12 cellular contexts compared by ENCODE assay signal in the genomic region with DNA sequence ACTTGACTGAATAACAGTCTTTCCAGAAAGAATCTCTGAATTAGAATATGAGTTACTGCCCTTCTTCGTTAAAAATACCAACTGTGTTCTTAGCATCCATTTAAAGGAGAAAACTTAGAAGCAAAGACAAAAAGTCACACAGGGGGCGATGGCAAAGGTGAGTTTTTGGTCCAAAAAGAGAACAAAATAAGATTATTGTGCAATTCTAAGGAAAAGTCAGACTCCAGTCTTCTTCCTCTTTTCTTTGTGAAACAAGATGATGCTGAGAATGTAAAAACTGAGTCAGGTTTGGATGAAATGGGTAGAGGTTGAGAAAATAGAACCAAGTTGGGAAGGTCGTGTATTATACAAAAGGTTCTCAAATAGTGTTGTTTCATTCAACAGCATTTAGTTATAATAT. TPM values are rescaled to one million over a fixed set of nuclear protein-coding genes. Genes with fewer than 3 reads are reported as not detected.
A peak's percentile ranks its signal among the peaks of the same experiment; 100 is the strongest.
DNase-seq lines count a peak whose midpoint lies in the region; ATAC-seq and TF ChIP-seq lines count a peak whose summit lies in the region.
"Had no signal": no experiment of that assay in that cellular context is flagged by ENCODE, and none has a peak within 500 bp of the region (broad histone marks: within the 10 kb centered on the region; RNA-seq: fewer than 3 reads in every experiment).

No MANE protein-coding gene starts in this region.

- H3K9ac ChIP-seq in mesendoderm (ENCODE audit: low read length): no peak overlapping the region

- POLR2A ChIA-PET in Panc1 (lab: Charles Lee): interaction anchor here (0.6 kb wide), 1 partner anchor 14 kb away, joined by 3 read pairs; no protein-coding TSS in a partner anchor

- peak overlapping the region; percentile 97 for H3K4me3 Mint-ChIP-seq in stimulated activated naive CD8-positive, alpha-beta T cell treated with anti-CD3 and anti-CD28 coated beads, Interleukin-15, Interleukin-2, amounts not matched to agents 100 ng/mL and 50 ng/mL, for 24 hours

- H4K5ac ChIP-seq in mesendoderm (ENCODE audit: low read length): no peak overlapping the region

- no peak overlapping the region for H4K8ac ChIP-seq in mesendoderm (ENCODE audit: low read depth, low read length)

- peaks cover 5% of the 10 kb centered on the region for H3K79me2 ChIP-seq in mesendoderm (ENCODE audit: control insufficient read depth, insufficient read depth, low read length)

- H3K27ac Mint-ChIP-seq in stimulated activated naive CD8-positive, alpha-beta T cell treated with anti-CD3 and anti-CD28 coated beads, Interleukin-15, Interleukin-2, amounts not matched to agents 100 ng/mL and 50 ng/mL, for 24 hours: no peak overlapping the region

- H3K4me2 ChIP-seq in mesendoderm (ENCODE audit: low read length): no peak overlapping the region

- H3K18ac ChIP-seq in mesendoderm (ENCODE audit: low read length): no peak overlapping the region

- no peak overlapping the region for H3K23ac ChIP-seq in mesendoderm (ENCODE audit: low read length)

- in situ Hi-C loops in Panc1 (cut with HindIII; ENCODE audit: low pct_unique_long_range_greater_than_20kb, low sequenced_read_pairs): no loop called here

- H3K36me3 ChIP-seq in Panc1 (ENCODE audit: control insufficient read depth, insufficient read depth, low read length) (peaks cover 6% of the 10 kb centered on the region), mesendoderm (ENCODE audit: control insufficient read depth, insufficient read depth, low read length) (no peaks in the 10 kb centered on the region)

- H3K27me3 ChIP-seq in Panc1 (ENCODE audit: control insufficient read depth, insufficient read depth, low read length) (no peaks in the 10 kb centered on the region), mesendoderm (ENCODE audit: insufficient read depth, low read length, poor library complexity) (no peaks in the 10 kb centered on the region)

- TF ChIP-seq CTCF in Panc1 (IDR thresholded peaks at IDR 0.05) (no peak), fibroblast of pulmonary artery (IDR thresholded peaks at IDR 0.05; ENCODE audit: low read length, missing control alignments) (no peak)

- WGBS in mesendoderm (ENCODE audit: extremely low coverage, insufficient coverage, low lambda C conversion rate): no CpG with 5 or more reads among the region's 3 CpGs

- H3K79me1 ChIP-seq in mesendoderm (ENCODE audit: low read length): peaks cover 5% of the 10 kb centered on the region

- H3K4me3 ChIP-seq in Panc1 (ENCODE audit: low read depth in 2 of 2, low read length in 2 of 2) (peak overlapping the region; percentile 68 to 79; a peak in 3 of 4 replicates), fibroblast of pulmonary artery (replicated peaks; ENCODE audit: low read depth, low read length) (peak overlapping the region; percentile 89), mesendoderm (ENCODE audit: low read length) (no peak overlapping the region)

- H2BK120ac ChIP-seq in mesendoderm (ENCODE audit: low read depth, low read length): no peak overlapping the region

- no peak for ATAC-seq in stimulated activated naive CD8-positive, alpha-beta T cell treated with anti-CD3 and anti-CD28 coated beads, Interleukin-15, Interleukin-2, amounts not matched to agents 100 U/mL and 50 U/mL, for 24 hours
- ATAC-seq in Panc1: no peak
- no peak for ATAC-seq in HG03108 (IDR thresholded peaks at IDR 0.05; ENCODE audit: unreplicated experiment)
- no peak for ATAC-seq in GM21737 (IDR thresholded peaks at IDR 0.05; ENCODE audit: unreplicated experiment)

- H3K36me3 Mint-ChIP-seq in stimulated activated naive CD8-positive, alpha-beta T cell treated with anti-CD3 and anti-CD28 coated beads, Interleukin-15, Interleukin-2, amounts not matched to agents 100 ng/mL and 50 ng/mL, for 24 hours (ENCODE audit: low read depth): peaks cover 21% of the 10 kb centered on the region

- H3K56ac ChIP-seq in mesendoderm (ENCODE audit: low read length): no peak overlapping the region

- H3K4me1 ChIP-seq in Panc1 (ENCODE audit: control insufficient read depth, insufficient read depth, low read length) (peaks cover 11% of the 10 kb centered on the region), mesendoderm (ENCODE audit: control insufficient read depth, low read depth, low read length) (no peaks in the 10 kb centered on the region)

- H3K27ac ChIP-seq in Panc1 (ENCODE audit: low read length): peak overlapping the region; percentile 82; the same call in 1 of the 2 replicates
- no peak overlapping the region for H3K27ac ChIP-seq in mesendoderm (ENCODE audit: low read depth, low read length)

- peaks cover 44% of the 10 kb centered on the region for H3K4me1 Mint-ChIP-seq in stimulated activated naive CD8-positive, alpha-beta T cell treated with anti-CD3 and anti-CD28 coated beads, Interleukin-15, Interleukin-2, amounts not matched to agents 100 ng/mL and 50 ng/mL, for 24 hours (ENCODE audit: low read depth)

- H2BK15ac ChIP-seq in mesendoderm (replicated peaks; ENCODE audit: low read depth): no peak overlapping the region

- H3K9me3 Mint-ChIP-seq in stimulated activated naive CD8-positive, alpha-beta T cell treated with anti-CD3 and anti-CD28 coated beads, Interleukin-15, Interleukin-2, amounts not matched to agents 100 ng/mL and 50 ng/mL, for 24 hours: no peaks in the 10 kb centered on the region

- intact Hi-C loops in Panc1 (cut with micrococcal nuclease; ENCODE audit: unreplicated experiment): no loop called here

- BruUV-seq in Panc1 (replicated peaks; lab: Mats Ljungman, UMichigan): no TSS peak

- CTCF ChIA-PET in Panc1 (lab: Charles Lee): no interaction called here

- no peak for DNase-seq in stimulated activated naive CD8-positive, alpha-beta T cell treated with anti-CD3 and anti-CD28 coated beads, Interleukin-15, Interleukin-2, amounts not matched to agents 100 U/mL and 50 U/mL, for 24 hours
- DNase-seq in Panc1 (ENCODE audit: low read depth, low spot score): no peak
- DNase-seq in fibroblast of pulmonary artery (ENCODE audit: low read depth): no peak
- DNase-seq in HUDEP-2 (lab: John Stamatoyannopoulos, UW; ENCODE audit: unreplicated experiment in 76 of 76): no peak
- no peak for DNase-seq in mesendoderm
- DNase-seq: COR-L47 had no signal

- no peak overlapping the region for H2BK5ac ChIP-seq in mesendoderm (ENCODE audit: low read length)

- H3K27me3 Mint-ChIP-seq in stimulated activated naive CD8-positive, alpha-beta T cell treated with anti-CD3 and anti-CD28 coated beads, Interleukin-15, Interleukin-2, amounts not matched to agents 100 ng/mL and 50 ng/mL, for 24 hours: peaks cover 4% of the 10 kb centered on the region

- no peak overlapping the region for H2AK5ac ChIP-seq in mesendoderm (ENCODE audit: low read length)

- H3K9me3 ChIP-seq in Panc1 (ENCODE audit: control insufficient read depth, insufficient read depth, low read depth, low read length): no peaks in the 10 kb centered on the region

- no peak overlapping the region for H3K4ac ChIP-seq in mesendoderm (ENCODE audit: low read depth, low read length)

RNA-seq across cellular contexts. Expression of gene CYB5R4, which starts 1.6 kb away (rescaled TPM):
- 31.7 TPM for total RNA-seq in Panc1 (2021; ENCODE audit: unreplicated experiment)
- 12.4 TPM for polyA plus RNA-seq in Panc1 (2012; ENCODE audit: insufficient read length)
- polyA plus RNA-seq in mesendoderm (2013, experiment 1 of 2): 3.7 TPM
- 3.7 TPM for polyA plus RNA-seq in mesendoderm (2013, experiment 2 of 2)

RNA-seq across cellular contexts. Expression of gene RIPPLY2, which starts 7.9 kb away (rescaled TPM):
- total RNA-seq in Panc1 (2021; ENCODE audit: unreplicated experiment): 6.5 TPM
- 7.8 TPM for polyA plus RNA-seq in Panc1 (2012; ENCODE audit: insufficient read length)
- polyA plus RNA-seq in mesendoderm (2013, experiment 1 of 2): 0.46 TPM
- polyA plus RNA-seq in mesendoderm (2013, experiment 2 of 2): 0.38 TPM
- total RNA-seq: fibroblast of villous mesenchyme, HT1080, subcutaneous adipose tissue had no signal
